1 cellular context compared by ENCODE assay signal in genomic region chr16:80300456-80300855, GRCh38.
TF ChIP-seq lines count a peak whose summit lies in the region.

No MANE protein-coding gene starts in this region.

TF ChIP-seq in endothelial cell of umbilical vein, 7 proteins besides CTCF, POLR2A, EP300 and RAD21:
- TF ChIP-seq JUN (IDR thresholded peaks at IDR 0.05; ENCODE audit: borderline replicate concordance, insufficient read depth, insufficient read length, low read depth) (no peak), FOS (IDR thresholded peaks at IDR 0.05; ENCODE audit: borderline replicate concordance, insufficient read depth, low read length) (peak; percentile 38)
TF ChIP-seq in endothelial cell of umbilical vein: peak in this region for 1.
